Comparison of ENCODE assay signal across 15 cellular contexts in the genomic region with DNA sequence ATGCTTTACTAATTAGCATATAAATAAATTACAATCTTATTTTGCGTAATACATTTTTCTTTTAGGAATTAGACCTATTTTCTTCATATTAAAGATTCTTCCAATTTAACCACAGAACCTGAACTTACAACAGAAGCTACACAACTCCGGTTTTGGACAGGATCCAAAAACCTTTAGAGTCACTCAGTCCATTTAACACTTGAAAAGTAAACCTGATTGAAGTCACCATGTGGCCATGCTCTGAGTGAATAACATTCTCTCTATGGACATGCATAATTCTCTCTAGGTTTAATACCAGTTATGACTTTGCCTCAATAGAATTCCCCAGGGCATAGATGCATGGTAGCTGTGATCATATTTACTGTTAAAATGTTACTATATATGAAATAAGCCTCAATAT.
"Had no signal": no experiment of that assay in that cellular context is flagged by ENCODE, and none has a peak within 500 bp of the region (broad histone marks: within the 10 kb centered on the region; RNA-seq: fewer than 3 reads in every experiment).

No MANE protein-coding gene starts in this region.

- DNase-seq: activated CD4-positive, alpha-beta T cell treated with anti-CD3 and anti-CD28 coated beads for 4 hours; activated CD8-positive, alpha-beta T cell treated with anti-CD3 and anti-CD28 coated beads for 36 hours; activated effector memory CD4-positive, alpha-beta T cell treated with anti-CD3 and anti-CD28 coated beads, Interleukin-2, amount 50 U/mL, for 16 hours; activated T-cell treated with anti-CD3 and anti-CD28 coated beads, Interleukin-2, amount 50 U/mL, for 4 hours; adrenal gland; left cardiac atrium; lower lobe of right lung; spleen; stomach; upper lobe of right lung had no signal

- ATAC-seq: activated CD8-positive, alpha-beta T cell treated with anti-CD3 and anti-CD28 coated beads for 36 hours; activated T-cell treated with anti-CD3 and anti-CD28 coated beads, Interleukin-2, amount 50 U/mL, for 4 hours; gastroesophageal sphincter; left cardiac atrium; lower lobe of right lung; sciatic nerve; upper lobe of right lung; WTC11 had no signal

- H3K4me3 ChIP-seq: adrenal gland, gastroesophageal sphincter, lower lobe of right lung, prostate gland, spleen, stomach, thoracic aorta, upper lobe of right lung had no signal
